21 cellular contexts compared by ENCODE assay signal in genomic region chr4:186703510-186703909, GRCh38. TPM values are rescaled to one million over a fixed set of nuclear protein-coding genes. Genes with fewer than 3 reads are reported as not detected.
A peak's percentile ranks its signal among the peaks of the same experiment; 100 is the strongest.
DNase-seq lines count a peak whose midpoint lies in the region; ATAC-seq, FAIRE-seq and TF ChIP-seq lines count a peak whose summit lies in the region.
"Had no signal": no experiment of that assay in that cellular context is flagged by ENCODE, and none has a peak within 500 bp of the region (broad histone marks: within the 10 kb centered on the region; RNA-seq: fewer than 3 reads in every experiment).

No MANE protein-coding gene starts in this region.

- CTCF ChIA-PET in HepG2 (lab: Yijun Ruan, JAX; ENCODE audit: low intra/inter-chr PET ratio, low total read pairs) = no interaction called here

- peaks cover 40% of the 10 kb centered on the region for H3K4me1 Mint-ChIP-seq in type B pancreatic cell (ENCODE audit: unreplicated experiment)
- H3K4me1 Mint-ChIP-seq: CD14-positive monocyte had no signal

- H3K27me3 Mint-ChIP-seq in type B pancreatic cell = no peaks in the 10 kb centered on the region

- peak overlapping the region; percentile 64 for H3K27ac Mint-ChIP-seq in type B pancreatic cell
- H3K27ac Mint-ChIP-seq: CD14-positive monocyte had no signal

- H3K4me3 ChIP-seq in HepG2 (replicated peaks in 1 of 3; ENCODE audit: insufficient read depth in 1 of 3, low read depth in 2 of 3, low read length in 3 of 3) (no peak overlapping the region), right lobe of liver (no peak overlapping the region), esophagus squamous epithelium (no peak overlapping the region)

- FAIRE-seq in HepG2 (lab: Jason Lieb, UNC) = no peak
- FAIRE-seq: GM12892 had no signal

- TF ChIP-seq CTCF in HepG2 (CRISPR knock-in tag; IDR thresholded peaks at IDR 0.05) (no peak), right lobe of liver (IDR thresholded peaks at IDR 0.05) (no peak), esophagus squamous epithelium (IDR thresholded peaks at IDR 0.05) (no peak), omental fat pad (IDR thresholded peaks at IDR 0.05) (no peak), type B pancreatic cell (conservative IDR thresholded peaks at IDR 0.05) (no peak)

- H3K4me1 ChIP-seq in HepG2 (ENCODE audit: insufficient read depth, low read length) (peaks cover 81% of the 10 kb centered on the region), right lobe of liver (no peaks in the 10 kb centered on the region), esophagus squamous epithelium (peaks cover 0 to 46% (median 0%) of the 10 kb centered on the region in 3 donors)

- no peak overlapping the region for H3K4me3 Mint-ChIP-seq in type B pancreatic cell
- H3K4me3 Mint-ChIP-seq: CD14-positive monocyte had no signal

- H3K79me2 ChIP-seq in HepG2 (ENCODE audit: insufficient read depth, low read length) = peaks cover 100% of the 10 kb centered on the region

- H3K27me3 ChIP-seq in HepG2 (ENCODE audit: control insufficient read depth in 1 of 2, insufficient read depth in 2 of 2, low read length in 2 of 2) (no peaks in the 10 kb centered on the region), right lobe of liver (no peaks in the 10 kb centered on the region), esophagus squamous epithelium (no peaks in the 10 kb centered on the region)

- ATAC-seq in HepG2 (no peak), right lobe of liver (no peak), omental fat pad (ENCODE audit: low FRiP score) (peak; percentile 25), GM19035 (IDR thresholded peaks at IDR 0.05; ENCODE audit: unreplicated experiment) (no peak)
- ATAC-seq: PC-3 had no signal

- POLR2A ChIA-PET in HepG2 (lab: Yijun Ruan, JAX) = interaction anchor here (1.5 kb wide), 1 partner anchor 20 kb away, joined by 5 read pairs; the partner anchor contains the start of gene FAT1

- H3K9ac ChIP-seq in HepG2 (ENCODE audit: insufficient read depth, low read depth, low read length) = no peak overlapping the region

- peaks cover 80% of the 10 kb centered on the region for H3K36me3 Mint-ChIP-seq in type B pancreatic cell
- H3K36me3 Mint-ChIP-seq: CD14-positive monocyte had no signal

- no peak overlapping the region for H2AFZ ChIP-seq in HepG2 (ENCODE audit: low read length)

- H4K20me1 ChIP-seq in HepG2 (ENCODE audit: insufficient read depth, low read length) = peaks cover 75% of the 10 kb centered on the region

- H3K9me3 Mint-ChIP-seq in type B pancreatic cell = peaks cover 11% of the 10 kb centered on the region

- TF ChIP-seq EP300 in HepG2 (IDR thresholded peaks at IDR 0.05; ENCODE audit: low read depth in 2 of 2, low read length in 2 of 2) (no peak), HepG2 (CRISPR knock-in tag; IDR thresholded peaks at IDR 0.05; ENCODE audit: borderline replicate concordance) (no peak)

- H3K27ac ChIP-seq in HepG2 (ENCODE audit: extremely low read length, insufficient read depth, low read length) (no peak overlapping the region), right lobe of liver (no peak overlapping the region), esophagus squamous epithelium (peak overlapping the region in 3 of 4 donors; percentile 35 to 80 (median 62))

- no TSS peak for BruUV-seq in HepG2 (replicated peaks; lab: Mats Ljungman, UMichigan)

- no peak for DNase-seq in HepG2 (ENCODE audit: low spot score)
- DNase-seq in right lobe of liver = no peak
- no peak for DNase-seq in esophagus squamous epithelium (lab: John Stamatoyannopoulos, UW)
- no peak for DNase-seq in omental fat pad (ENCODE audit: low spot score)
- no peak for DNase-seq in type B pancreatic cell (ENCODE audit: extremely low spot score, unreplicated experiment)
- DNase-seq in dedifferentiated amniotic fluid mesenchymal stem cell (ENCODE audit: extremely low spot score) = no peak
- no peak for DNase-seq in activated gamma-delta T cell (lab: John Stamatoyannopoulos, UW)
- DNase-seq: ACHN, AML-193, COR-L47, GOT3, KBM-7, NCI-H1436, NCI-H2029 treated with DMSO at 0.1 percent for 48 hours, NCI-H2171 treated with DMSO at 0.1 percent for 48 hours, NCI-H510A, NCI-H82, PC-3 had no signal

- no peak overlapping the region for H3K4me2 ChIP-seq in HepG2 (ENCODE audit: low read depth, low read length)

- in situ Hi-C loops in HepG2 (cut with HindIII; ENCODE audit: extremely low pct_ligation_motif_present, low pct_unique_long_range_greater_than_20kb) = no loop called here

- no peak for TF ChIP-seq RAD21 in HepG2 (CRISPR knock-in tag; IDR thresholded peaks at IDR 0.05)

- TF ChIP-seq POLR2A in HepG2 (IDR thresholded peaks at IDR 0.05; ENCODE audit: insufficient read depth in 1 of 2, low read depth in 2 of 2, low read length in 2 of 2) (no peak), right lobe of liver (IDR thresholded peaks at IDR 0.05) (no peak), esophagus squamous epithelium (IDR thresholded peaks at IDR 0.05) (no peak)

- H3K36me3 ChIP-seq in HepG2 (replicated peaks in 1 of 2; ENCODE audit: control insufficient read depth in 1 of 2, insufficient read depth in 2 of 2, low read length in 2 of 2) (peaks cover 35 to 60% of the 10 kb centered on the region in 2 experiments), right lobe of liver (peaks cover 0 to 4% (median 0%) of the 10 kb centered on the region in 4 donors), esophagus squamous epithelium (peaks cover 0 to 32% (median 5%) of the 10 kb centered on the region in 3 donors)

- WGBS in HepG2 (ENCODE audit: low lambda C conversion rate) = 87% methylated on average over 5 of the region's 8 CpGs
- 89% methylated on average over 3 of the region's 8 CpGs for WGBS in right lobe of liver (ENCODE audit: insufficient coverage, low coverage, low lambda C conversion rate, missing lambda C conversion rate)
- 73 to 91% methylated on average over 8 of the region's 8 CpGs for WGBS in esophagus squamous epithelium, 2 donors

- intact Hi-C loops in HepG2 (cut with micrococcal nuclease; ENCODE audit: unreplicated experiment) = loop anchor here (10.0 kb wide), 1 partner anchor 439 kb away; the partner anchor contains the start of gene F11
- intact Hi-C loops in right lobe of liver (cut with DNase I) = no loop called here
- intact Hi-C loops in esophagus squamous epithelium (cut with DNase I) = no loop called here

- H3K9me3 ChIP-seq in HepG2 (ENCODE audit: low read length) (no peaks in the 10 kb centered on the region), right lobe of liver (no peaks in the 10 kb centered on the region), esophagus squamous epithelium (no peaks in the 10 kb centered on the region)

TF ChIP-seq in HepG2, 621 proteins besides CTCF, POLR2A, EP300 and RAD21:
- TF ChIP-seq ZBTB7B (CRISPR knock-in tag; IDR thresholded peaks at IDR 0.05) (no peak), RELA (CRISPR knock-in tag; IDR thresholded peaks at IDR 0.05) (no peak), AGO2 (optimal IDR thresholded peaks at IDR 0.05; ENCODE audit: low read depth, low read length) (peak; percentile 33)

RNA-seq across cellular contexts. Expression of gene FAT1, which starts 20.1 kb away (rescaled TPM):
- total RNA-seq in HepG2 (2016; rRNA removed; fragmentation: Illumina TruSeq; extraction: Trizol) (176 and 185 TPM in 2 replicates), right lobe of liver (100 to 1,000 TPM in 2 of 6 experiments, 10 to 100 TPM in 4; 32.9 to 173 (median 69.7) TPM), esophagus squamous epithelium (100 to 1,000 TPM in 1 of 4 donors, 10 to 100 TPM in 3; 21.0 to 109 (median 76.4) TPM), omental fat pad (10 to 100 TPM; 35.3 to 90.8 (median 69.9) TPM), type B pancreatic cell (ENCODE audit: low replicate concordance) (188 and 197 TPM in 2 replicates)
- 74.9 and 87.3 TPM in 2 replicates for total RNA-seq in HepG2 (2016; cell fraction: cytosol; rRNA removed; fragmentation: Illumina TruSeq; extraction: Trizol; ENCODE audit: low read depth)
- total RNA-seq in HepG2 (2016; cell fraction: insoluble cytoplasmic fraction; rRNA removed; fragmentation: Illumina TruSeq; extraction: Trizol) = 158 and 182 TPM in 2 replicates
- total RNA-seq in HepG2 (2016; cell fraction: membrane; rRNA removed; fragmentation: Illumina TruSeq; extraction: Trizol) = 361 and 484 TPM in 2 replicates
- 203 and 219 TPM in 2 replicates for total RNA-seq in HepG2 (2016; cell fraction: nucleus; rRNA removed; fragmentation: Illumina TruSeq; extraction: Trizol)
- polyA plus RNA-seq in HepG2 (2011; rRNA removed) = 193 and 216 TPM in 2 replicates
- 145 and 153 TPM in 2 replicates for polyA plus RNA-seq in HepG2 (2011; cell fraction: cytosol; rRNA removed)
- polyA plus RNA-seq in HepG2 (2011; cell fraction: nucleus; rRNA removed) = 169 and 173 TPM in 2 replicates
- 84.5 and 103 TPM in 2 replicates for polyA plus RNA-seq in HepG2 (2012)
- polyA plus RNA-seq in HepG2 (2016; cell fraction: cytosol; fragmentation: Illumina TruSeq; extraction: Trizol; ENCODE audit: low read depth) = 2.5 and 3.2 TPM in 2 replicates
- 34.1 and 47.0 TPM in 2 replicates for polyA plus RNA-seq in HepG2 (2016; cell fraction: insoluble cytoplasmic fraction; fragmentation: Illumina TruSeq; extraction: Trizol; ENCODE audit: low read depth)
- 7.0 and 7.3 TPM in 2 replicates for polyA plus RNA-seq in HepG2 (2016; cell fraction: membrane; fragmentation: Illumina TruSeq; extraction: Trizol; ENCODE audit: low read depth)
- polyA plus RNA-seq in HepG2 (2016; cell fraction: nucleus; fragmentation: Illumina TruSeq; extraction: Trizol; ENCODE audit: insufficient read depth, low read depth) = 164 and 179 TPM in 2 replicates
- 311 and 1,912 TPM in 2 replicates for polyA minus RNA-seq in HepG2 (2011; rRNA and poly(A)+ RNA removed; ENCODE audit: low replicate concordance)
- polyA minus RNA-seq in HepG2 (2011; cell fraction: cytosol; rRNA and poly(A)+ RNA removed) = 510 and 534 TPM in 2 replicates
- 531 and 554 TPM in 2 replicates for polyA minus RNA-seq in HepG2 (2011; cell fraction: nucleus; rRNA and poly(A)+ RNA removed)
- polyA plus RNA-seq: CD14-positive monocyte had no signal

Comparison
In these comparisons a context has a peak if more than half of its experiments do, and no peak if none do; other contexts are left out.
1. H3K27ac ChIP-seq: peak in esophagus squamous epithelium (3 of 4); none in HepG2 (single experiment) and right lobe of liver (0 of 3).